Comparison of ENCODE assay signal across 8 cellular contexts in the genomic region with DNA sequence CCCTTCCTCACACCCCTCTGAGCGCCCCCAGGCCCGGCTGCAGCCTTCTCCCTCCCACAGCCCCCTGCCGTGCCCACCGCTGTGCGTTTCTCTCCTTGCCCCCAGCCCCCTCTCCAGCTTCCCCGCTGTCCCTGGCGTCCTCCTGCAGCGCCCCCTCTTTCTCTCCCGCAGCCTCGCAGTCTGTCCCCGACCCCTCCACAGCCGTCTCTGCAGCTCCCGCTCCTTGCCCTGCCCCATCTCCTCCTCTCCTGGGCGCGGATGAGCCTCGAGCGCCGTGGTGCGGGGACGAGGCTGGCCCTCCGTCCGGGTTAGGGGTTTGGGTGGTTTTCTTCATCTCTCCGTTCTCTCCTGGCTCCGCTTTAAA. TPM values are rescaled to one million over a fixed set of nuclear protein-coding genes. Genes with fewer than 3 reads are reported as not detected.
DNase-seq lines count a peak whose midpoint lies in the region; ATAC-seq, FAIRE-seq and TF ChIP-seq lines count a peak whose summit lies in the region.

No MANE protein-coding gene starts in this region.

- peak overlapping the region; percentile 73 for H3K4me3 Mint-ChIP-seq in activated CD8-positive, alpha-beta memory T cell treated with anti-CD3 and anti-CD28 coated beads, Interleukin-2, amount 10 ng/mL, durations not matched to agents 7 days and 5 days
- H3K4me3 Mint-ChIP-seq in endodermal cell = peak overlapping the region; percentile 89

- peaks cover 21% of the 10 kb centered on the region for H3K4me1 ChIP-seq in PC-9 (replicated peaks; ENCODE audit: insufficient read depth)
- no peaks in the 10 kb centered on the region for H3K4me1 ChIP-seq in endodermal cell (ENCODE audit: control insufficient read depth, insufficient read depth, low read length)
- no peaks in the 10 kb centered on the region for H3K4me1 ChIP-seq in pancreas

- peaks cover 22% of the 10 kb centered on the region; the same call in 1 of the 2 replicates for H3F3A ChIP-seq in PC-9 (ENCODE audit: insufficient read depth, low read depth)

- peak overlapping the region; percentile 99 for H3K4me2 ChIP-seq in PC-9

- H3K9me3 ChIP-seq in PC-9 (ENCODE audit: insufficient read depth, low read depth) = no peaks in the 10 kb centered on the region
- H3K9me3 ChIP-seq in endodermal cell (ENCODE audit: control insufficient read depth, low read length) = no peaks in the 10 kb centered on the region
- no peaks in the 10 kb centered on the region for H3K9me3 ChIP-seq in pancreas

- no peaks in the 10 kb centered on the region for H3K9me2 ChIP-seq in PC-9 (ENCODE audit: insufficient read depth)

- H3K27ac Mint-ChIP-seq in activated CD8-positive, alpha-beta memory T cell treated with anti-CD3 and anti-CD28 coated beads, Interleukin-2, amount 10 ng/mL, durations not matched to agents 7 days and 5 days = peak overlapping the region; percentile 89
- H3K27ac Mint-ChIP-seq in endodermal cell = peak overlapping the region; percentile 96

- H3K4me3 ChIP-seq in PC-9 (peak overlapping the region; percentile 86), endodermal cell (ENCODE audit: low read length) (peak overlapping the region; percentile 94), pancreas (peak overlapping the region in 3 of 4 donors; percentile 14 to 62 (median 57))

- FAIRE-seq in pancreas (lab: Jason Lieb, UNC) = no peak

- H3K9ac ChIP-seq in endodermal cell (ENCODE audit: extremely low read depth, low read length, poor library complexity, severe bottlenecking) = peak overlapping the region; percentile 88

- H3K27me3 ChIP-seq in PC-9 (ENCODE audit: insufficient read depth, low read depth) (no peaks in the 10 kb centered on the region), endodermal cell (ENCODE audit: control insufficient read depth, insufficient read depth, low read length, poor library complexity, severe bottlenecking) (no peaks in the 10 kb centered on the region), pancreas (no peaks in the 10 kb centered on the region)

- BruUV-seq in PC-9 (replicated peaks; lab: Mats Ljungman, UMichigan) = no TSS peak

- peaks cover 19% of the 10 kb centered on the region for H4K20me1 ChIP-seq in PC-9 (ENCODE audit: insufficient read depth)

- TF ChIP-seq CTCF in PC-9 (conservative IDR thresholded peaks at IDR 0.05) = no peak; the same call in 1 of the 2 replicates
- peak; percentile 24 for TF ChIP-seq CTCF in endodermal cell (conservative IDR thresholded peaks at IDR 0.05)
- no peak for TF ChIP-seq CTCF in pancreas (IDR thresholded peaks at IDR 0.05)

- CTCF ChIA-PET in activated CD8-positive, alpha-beta memory T cell treated with anti-CD3 and anti-CD28 coated beads, Interleukin-2, amount 10 ng/mL, durations not matched to agents 7 days and 5 days (lab: Charles Lee) = interaction anchor here (0.6 to 1.4 kb wide), 5 partner anchors 11 to 199 kb away, joined by 3 to 5 read pairs (median 3); no protein-coding TSS in a partner anchor
- CTCF ChIA-PET in PC-9 (lab: Charles Lee) = interaction anchor here (0.6 to 1.4 kb wide), 2 partner anchors 44 to 401 kb away, joined by 3 read pairs; partner anchors contain the start of gene TMEM238

- no peak for ATAC-seq in activated CD8-positive, alpha-beta memory T cell treated with anti-CD3 and anti-CD28 coated beads, Interleukin-2, amount 10 ng/mL, durations not matched to agents 7 days and 5 days
- ATAC-seq in pancreas (no peak), GM21423 (IDR thresholded peaks at IDR 0.05; ENCODE audit: unreplicated experiment) (no peak), GM21381 (IDR thresholded peaks at IDR 0.05; ENCODE audit: unreplicated experiment) (no peak)

- WGBS in endodermal cell (ENCODE audit: insufficient coverage in 1 of 2, insufficient read length in 1 of 2), 2 experiments = 0 to 1% methylated on average over 4 to 23 of the region's 24 CpGs
- 0 to 1% methylated on average over 23 to 24 of the region's 24 CpGs for WGBS in pancreas, 2 donors

- peak; percentile 53 for DNase-seq in activated CD8-positive, alpha-beta memory T cell treated with anti-CD3 and anti-CD28 coated beads, Interleukin-2, amount 10 ng/mL, durations not matched to agents 7 days and 5 days
- no peak for DNase-seq in activated CD8-positive, alpha-beta memory T cell treated with anti-CD3 and anti-CD28 coated beads for 24 hours
- DNase-seq in PC-9 = peak in 1 of 2 experiments; percentile 21
- DNase-seq in endodermal cell = no peak
- DNase-seq in pancreas = peak in 1 of 6 donors; percentile 28
- no peak for DNase-seq in inferior parietal cortex (ENCODE audit: extremely low spot score)

- peaks cover 12% of the 10 kb centered on the region for H3K27me3 Mint-ChIP-seq in activated CD8-positive, alpha-beta memory T cell treated with anti-CD3 and anti-CD28 coated beads, Interleukin-2, amount 10 ng/mL, durations not matched to agents 7 days and 5 days
- peaks cover 8% of the 10 kb centered on the region for H3K27me3 Mint-ChIP-seq in endodermal cell (ENCODE audit: insufficient read depth)

- H3K4me1 Mint-ChIP-seq in activated CD8-positive, alpha-beta memory T cell treated with anti-CD3 and anti-CD28 coated beads, Interleukin-2, amount 10 ng/mL, durations not matched to agents 7 days and 5 days = peaks cover 17% of the 10 kb centered on the region
- H3K4me1 Mint-ChIP-seq in endodermal cell = peaks cover 12% of the 10 kb centered on the region

- H3K36me3 ChIP-seq in PC-9 (ENCODE audit: low read depth) (0 out of 2 replicates have a peak, but pooled peaks cover 5% of the 10 kb centered on the region), endodermal cell (ENCODE audit: control insufficient read depth, insufficient read depth, low read length) (peaks cover 35% of the 10 kb centered on the region), pancreas (peaks cover 0 to 4% (median 0%) of the 10 kb centered on the region in 3 donors)

- H3K27ac ChIP-seq in PC-9 = peak overlapping the region; percentile 55
- peak overlapping the region; percentile 82 for H3K27ac ChIP-seq in endodermal cell (ENCODE audit: low read depth, low read length)
- H3K27ac ChIP-seq in pancreas = no peak overlapping the region

- peaks cover 22% of the 10 kb centered on the region for H3K79me2 ChIP-seq in PC-9 (ENCODE audit: low read depth)

- no peak overlapping the region for H2AFZ ChIP-seq in PC-9

- POLR2A ChIA-PET in PC-9 (lab: Charles Lee; ENCODE audit: unreplicated experiment) = interaction anchor here (0.7 kb wide), 2 partner anchors 44 to 223 kb away, joined by 5 to 16 read pairs; partner anchors contain the start of gene PPP1R12C

- intact Hi-C loops in PC-9 (cut with micrococcal nuclease; ENCODE audit: unreplicated experiment) (no loop called here), pancreas (cut with DNase I) (no loop called here)

- H3K36me3 Mint-ChIP-seq in activated CD8-positive, alpha-beta memory T cell treated with anti-CD3 and anti-CD28 coated beads, Interleukin-2, amount 10 ng/mL, durations not matched to agents 7 days and 5 days = peaks cover 3% of the 10 kb centered on the region
- peaks cover 40% of the 10 kb centered on the region for H3K36me3 Mint-ChIP-seq in endodermal cell (ENCODE audit: low read depth)

- H3K9me3 Mint-ChIP-seq in activated CD8-positive, alpha-beta memory T cell treated with anti-CD3 and anti-CD28 coated beads, Interleukin-2, amount 10 ng/mL, durations not matched to agents 7 days and 5 days (ENCODE audit: low read depth) = no peaks in the 10 kb centered on the region
- H3K9me3 Mint-ChIP-seq in endodermal cell = no peaks in the 10 kb centered on the region

RNA-seq across cellular contexts. Expression of gene KMT5C, which starts 1.1 kb away (rescaled TPM):
- total RNA-seq in activated CD8-positive, alpha-beta memory T cell treated with anti-CD3 and anti-CD28 coated beads, Interleukin-2, amount 10 ng/mL, durations not matched to agents 7 days and 5 days = 10 to 100 TPM; 26.4 to 35.3 TPM
- total RNA-seq in PC-9 (2021) = 71.6 and 80.7 TPM in 2 replicates
- total RNA-seq in endodermal cell = 10 to 100 TPM; 73.1 to 80.6 TPM
- 40.1 TPM for polyA plus RNA-seq in endodermal cell (2013, experiment 1 of 2)
- 36.0 TPM for polyA plus RNA-seq in endodermal cell (2013, experiment 2 of 2)
- 10 to 100 TPM in 2 of 6 donors, 1 to 10 TPM in 4; 4.3 to 12.6 (median 6.9) TPM for total RNA-seq in pancreas
- 10 to 100 TPM; 22.3 to 27.4 TPM for polyA plus RNA-seq in pancreas

RNA-seq across cellular contexts. Expression of gene COX6B2, which starts 13.8 kb away (rescaled TPM):
- total RNA-seq in activated CD8-positive, alpha-beta memory T cell treated with anti-CD3 and anti-CD28 coated beads, Interleukin-2, amount 10 ng/mL, durations not matched to agents 7 days and 5 days = 1 to 10 TPM in 1 of 2 experiments, under 1 TPM in 1; 0.19 to 2.0 TPM
- total RNA-seq in PC-9 (2021) = 3.3 and 3.7 TPM in 2 replicates
- total RNA-seq in endodermal cell = under 1 TPM; 0.75 to 0.84 TPM
- 2.0 TPM for polyA plus RNA-seq in endodermal cell (2013, experiment 1 of 2)
- 0.41 TPM for polyA plus RNA-seq in endodermal cell (2013, experiment 2 of 2)
- under 1 TPM in 1 of 6 donors, not detected in 5; 0.62 TPM for total RNA-seq in pancreas
- under 1 TPM; 0.28 to 0.42 TPM for polyA plus RNA-seq in pancreas

RNA-seq across cellular contexts. Expression of gene TMEM150B, which starts 15.6 kb away (rescaled TPM):
- total RNA-seq in activated CD8-positive, alpha-beta memory T cell treated with anti-CD3 and anti-CD28 coated beads, Interleukin-2, amount 10 ng/mL, durations not matched to agents 7 days and 5 days = 1 to 10 TPM; 1.2 to 2.4 TPM
- total RNA-seq in PC-9 (2021) (not detected in 2 replicates), endodermal cell (under 1 TPM; 0.73 to 0.95 TPM), pancreas (1 to 10 TPM in 1 of 6 donors, under 1 TPM in 2, not detected in 3; 0.32 to 1.3 (median 0.83) TPM)
- not detected for polyA plus RNA-seq in endodermal cell (2013, experiment 1 of 2)
- polyA plus RNA-seq in endodermal cell (2013, experiment 2 of 2) = not detected
- polyA plus RNA-seq in pancreas = under 1 TPM in 1 of 2 donors, not detected in 1; 0.14 TPM

RNA-seq across cellular contexts. Expression of gene GARIN5B, which starts 22.3 kb away (rescaled TPM):
- not detected for total RNA-seq in activated CD8-positive, alpha-beta memory T cell treated with anti-CD3 and anti-CD28 coated beads, Interleukin-2, amount 10 ng/mL, durations not matched to agents 7 days and 5 days
- 0.11 TPM in 1 of 2 replicates, not detected in the other for total RNA-seq in PC-9 (2021)
- under 1 TPM; 0.09 to 0.11 TPM for total RNA-seq in endodermal cell
- polyA plus RNA-seq in endodermal cell (2013, experiment 1 of 2) = 0.18 TPM
- 0.33 TPM for polyA plus RNA-seq in endodermal cell (2013, experiment 2 of 2)
- not detected for total RNA-seq in pancreas
- not detected for polyA plus RNA-seq in pancreas

RNA-seq across cellular contexts. Expression of gene IL11, which starts 29.5 kb away (rescaled TPM):
- total RNA-seq in activated CD8-positive, alpha-beta memory T cell treated with anti-CD3 and anti-CD28 coated beads, Interleukin-2, amount 10 ng/mL, durations not matched to agents 7 days and 5 days = under 1 TPM; 0.50 to 0.68 TPM
- 4.1 and 6.6 TPM in 2 replicates for total RNA-seq in PC-9 (2021)
- 1 to 10 TPM in 1 of 2 donors, under 1 TPM in 1; 0.91 to 1.7 TPM for total RNA-seq in endodermal cell
- polyA plus RNA-seq in endodermal cell (2013, experiment 1 of 2) = 6.0 TPM
- polyA plus RNA-seq in endodermal cell (2013, experiment 2 of 2) = 5.8 TPM
- total RNA-seq in pancreas = under 1 TPM in 3 of 6 donors, not detected in 3; 0.20 to 0.41 (median 0.37) TPM
- under 1 TPM; 0.16 to 0.19 TPM for polyA plus RNA-seq in pancreas

Comparison
In these comparisons a context has a peak if more than half of its experiments do, and no peak if none do; other contexts are left out.
1. H3K27ac ChIP-seq: peak in PC-9 (single experiment) and endodermal cell (single experiment); none in pancreas (0 of 4).
2. Peak in every context shown above with its lines, with median percentiles within 50 percentile points of each other: H3K4me3 ChIP-seq.